In genomic region chr1:87196110-87196509, GRCh38 we compare ENCODE assay signal across 22 cellular contexts.
"Had no signal": no experiment of that assay in that cellular context is flagged by ENCODE, and none has a peak within 500 bp of the region (broad histone marks: within the 10 kb centered on the region; RNA-seq: fewer than 3 reads in every experiment).

No MANE protein-coding gene starts in this region.

- DNase-seq: effector memory CD8-positive, alpha-beta T cell; glutamatergic neuron; islet precursor cell; left ventricle myocardium inferior; lower lobe of right lung; midbrain; naive B cell; nephron progenitor cell; right cardiac atrium; spleen; stimulated activated CD4-positive, alpha-beta T cell treated with anti-CD3 and anti-CD28 coated beads, Interleukin-15, amount 100 ng/mL, for 24 hours; stimulated activated CD4-positive, alpha-beta T cell treated with anti-CD3 and anti-CD28 coated beads, Interleukin-1b, Interleukin-23, amount 100 ng/mL, for 48 hours; stimulated activated CD4-positive, alpha-beta T cell treated with anti-CD3 and anti-CD28 coated beads, Interleukin-4, amount 100 ng/mL, for 24 hours; upper lobe of right lung had no signal

- H3K27ac ChIP-seq: epithelial cell of prostate, esophagus muscularis mucosa, gastroesophageal sphincter, left ventricle myocardium inferior, lower lobe of right lung, spleen, tibial nerve, upper lobe of right lung, vagina had no signal

- H3K9me3 ChIP-seq: upper lobe of right lung, vagina had no signal

- H3K4me3 Mint-ChIP-seq: effector memory CD8-positive, alpha-beta T cell; memory B cell; nephron progenitor cell; stimulated activated memory B cell treated with anti-CD40 and anti-IgM and Interleukin-4, amounts not matched to agents 10 μg/mL and 1 μg/mL and 100 μg/mL, for 72 hours; stimulated activated naive CD8-positive, alpha-beta T cell treated with anti-CD3 and anti-CD28 coated beads, Interleukin-15, Interleukin-2, amounts not matched to agents 100 ng/mL and 50 ng/mL, for 24 hours had no signal

- ATAC-seq: effector memory CD8-positive, alpha-beta T cell; gastroesophageal sphincter; lower lobe of right lung; right cardiac atrium; stimulated activated memory B cell treated with anti-CD40 and anti-IgM and Interleukin-4, amounts not matched to agents 10 μg/mL and 1 μg/mL and 100 μg/mL, for 72 hours; upper lobe of right lung had no signal

- H3K4me1 Mint-ChIP-seq: stimulated activated memory B cell treated with anti-CD40 and anti-IgM and Interleukin-4, amounts not matched to agents 10 μg/mL and 1 μg/mL and 100 μg/mL, for 72 hours had no signal

- H3K4me1 ChIP-seq: esophagus muscularis mucosa, gastroesophageal sphincter, left ventricle myocardium inferior, lower lobe of right lung, spleen, tibial nerve, upper lobe of right lung, vagina had no signal

- H3K36me3 ChIP-seq: esophagus muscularis mucosa, gastroesophageal sphincter, lower lobe of right lung, spleen, tibial nerve, upper lobe of right lung, vagina had no signal

- H3K27me3 ChIP-seq: esophagus muscularis mucosa, gastroesophageal sphincter, tibial nerve, upper lobe of right lung, vagina had no signal

- H3K4me3 ChIP-seq: esophagus muscularis mucosa, gastroesophageal sphincter, left ventricle myocardium inferior, lower lobe of right lung, spleen, tibial nerve, upper lobe of right lung, vagina had no signal

- H3K27ac Mint-ChIP-seq: effector memory CD8-positive, alpha-beta T cell; memory B cell; naive B cell; nephron progenitor cell; stimulated activated memory B cell treated with anti-CD40 and anti-IgM and Interleukin-4, amounts not matched to agents 10 μg/mL and 1 μg/mL and 100 μg/mL, for 72 hours; stimulated activated naive CD8-positive, alpha-beta T cell treated with anti-CD3 and anti-CD28 coated beads, Interleukin-15, Interleukin-2, amounts not matched to agents 100 ng/mL and 50 ng/mL, for 24 hours had no signal
